1 cellular context compared by ENCODE assay signal in genomic region chr19:1251233-1251502, GRCh38.
TF ChIP-seq lines count a peak whose summit lies in the region.

No MANE protein-coding gene starts in this region.

TF ChIP-seq in HCT116, 20 proteins besides CTCF, POLR2A, EP300 and RAD21 (continued from another document):
- TF ChIP-seq REST (IDR thresholded peaks at IDR 0.05; ENCODE audit: low read depth) (no peak), JUND (IDR thresholded peaks at IDR 0.05) (no peak), SP1 (IDR thresholded peaks at IDR 0.05; ENCODE audit: low read depth) (no peak), POLR2AphosphoS5 (IDR thresholded peaks at IDR 0.05; ENCODE audit: low read depth, low read length) (no peak), ELF1 (IDR thresholded peaks at IDR 0.05; ENCODE audit: borderline replicate concordance, low read depth) (no peak), YY1 (IDR thresholded peaks at IDR 0.05; ENCODE audit: extremely low read depth, insufficient replicate concordance, low read depth, low read length) (no peak), EZH2 (IDR thresholded peaks at IDR 0.05) (no peak), ZBTB33 (IDR thresholded peaks at IDR 0.05; ENCODE audit: extremely low read depth, insufficient replicate concordance, low read length) (no peak), FOSL1 (IDR thresholded peaks at IDR 0.05; ENCODE audit: low read depth) (no peak), SRF (IDR thresholded peaks at IDR 0.05; ENCODE audit: low read depth) (no peak), MAX (IDR thresholded peaks at IDR 0.05) (no peak), EGR1 (IDR thresholded peaks at IDR 0.05; ENCODE audit: low read depth) (no peak), ATF3 (IDR thresholded peaks at IDR 0.05) (no peak)
